ENCODE assay signal across 7 cellular contexts in the genomic region with DNA sequence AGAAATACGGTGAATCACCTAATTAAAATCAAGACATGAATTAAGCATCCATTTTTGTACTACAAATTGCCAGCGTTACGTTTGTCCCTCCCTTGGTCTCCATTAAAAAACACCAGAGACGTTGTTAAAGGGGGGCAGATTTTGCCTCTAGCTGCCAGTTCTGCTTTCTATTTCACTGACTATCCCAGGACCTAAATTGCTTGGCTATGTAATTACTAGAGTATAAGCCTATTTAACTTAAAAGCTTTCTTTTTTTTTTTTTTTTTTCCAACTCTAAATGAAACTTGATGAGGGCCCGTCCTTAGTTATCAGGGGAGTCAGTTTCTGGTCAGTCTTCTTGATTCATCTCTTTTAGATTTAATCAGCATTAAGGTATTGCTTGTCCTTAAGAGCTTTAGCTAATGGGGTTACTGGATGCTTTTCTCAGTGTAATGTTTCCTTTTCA. TPM values are rescaled to one million over a fixed set of nuclear protein-coding genes. Genes with fewer than 3 reads are reported as not detected.
DNase-seq lines count a peak whose midpoint lies in the region; ATAC-seq, FAIRE-seq and TF ChIP-seq lines count a peak whose summit lies in the region.

No MANE protein-coding gene starts in this region.

- TSS peak; percentile 70 for BruUV-seq in K562 (replicated peaks; lab: Mats Ljungman, UMichigan)

- DNase-seq in GM10266 (ENCODE audit: extremely low spot score): peak; percentile 47
- DNase-seq in NB4 (ENCODE audit: low read depth): peak; percentile 67
- no peak for DNase-seq in K562 (ENCODE audit: extremely low read depth in 1 of 4, low spot score in 3 of 4)
- DNase-seq in left lung: no peak
- DNase-seq in H4 (ENCODE audit: low spot score): no peak

- peak overlapping the region; percentile 64 for H2AFZ ChIP-seq in K562 (ENCODE audit: low read depth, low read length)

- peaks cover 9% of the 10 kb centered on the region; the same call in 2 of the 3 replicates for H3K36me3 ChIP-seq in K562 (ENCODE audit: control insufficient read depth, insufficient read depth, low read length)
- peaks cover 0 to 3% of the 10 kb centered on the region in 2 donors for H3K36me3 ChIP-seq in left lung
- no peaks in the 10 kb centered on the region for H3K36me3 ChIP-seq in thymus (ENCODE audit: control insufficient read depth, insufficient read depth)

- H3K4me1 ChIP-seq in K562 (replicated peaks in 1 of 2; ENCODE audit: control insufficient read depth in 2 of 2, insufficient read depth in 2 of 2, low read length in 2 of 2) (peaks cover 17 to 20% of the 10 kb centered on the region in 2 experiments; a peak in 4 of 5 replicates), left lung (peaks cover 18 to 44% of the 10 kb centered on the region in 2 donors), thymus (ENCODE audit: control insufficient read depth, insufficient read depth, low read length) (peaks cover 14% of the 10 kb centered on the region)

- TF ChIP-seq CTCF in GM10266 (IDR thresholded peaks at IDR 0.05; ENCODE audit: control insufficient read depth, insufficient read depth, low read depth, missing control alignments) (no peak), NB4 (IDR thresholded peaks at IDR 0.05; ENCODE audit: low read depth, low read length) (no peak), K562 (IDR thresholded peaks at IDR 0.05 in 2 of 3, conservative IDR thresholded peaks at IDR 0.05 in 1 of 3; ENCODE audit: insufficient read depth in 2 of 3, low read depth in 1 of 3, low read length in 3 of 3) (no peak), left lung (IDR thresholded peaks at IDR 0.05) (no peak)

- intact Hi-C loops in K562 (cut with micrococcal nuclease) (loop anchor here (10.0 kb wide), 1 partner anchor 1355 kb away; the partner anchor contains the start of gene PKN2), left lung (cut with DNase I) (loop anchor here in 1 of 2 donors (10.0 kb wide), 1 partner anchor 625 kb away; no protein-coding TSS in a partner anchor)

- H3K9ac ChIP-seq in K562 (ENCODE audit: insufficient read depth in 1 of 2, low read depth in 2 of 2, low read length in 2 of 2): peak overlapping the region in 1 of 2 experiments; percentile 75; a peak in 3 of 4 replicates

- CTCF ChIA-PET in K562 (lab: Yijun Ruan, JAX; ENCODE audit: low intra/inter-chr PET ratio): no interaction called here

- no peaks in the 10 kb centered on the region; the same call in 1 of the 2 replicates for H4K20me1 ChIP-seq in K562 (replicated peaks; ENCODE audit: control insufficient read depth, insufficient read depth, low read length)

- in situ Hi-C loops in K562 (cut with MboI): no loop called here

- H3K27me3 ChIP-seq in K562 (ENCODE audit: control insufficient read depth in 2 of 2, insufficient read depth in 2 of 2, low read length in 2 of 2) (no peaks in the 10 kb centered on the region), left lung (no peaks in the 10 kb centered on the region), thymus (ENCODE audit: control insufficient read depth, insufficient read depth) (peaks cover 7% of the 10 kb centered on the region)

- FAIRE-seq in K562 (lab: Jason Lieb, UNC): no peak

- H3K79me2 ChIP-seq in K562 (ENCODE audit: control insufficient read depth, insufficient read depth, low read length): peaks cover 32% of the 10 kb centered on the region

- no peak for TF ChIP-seq EP300 in K562 (IDR thresholded peaks at IDR 0.05; ENCODE audit: low read length)

- H3K4me3 ChIP-seq in NB4 (ENCODE audit: low read depth, low read length): peak overlapping the region; percentile 67
- H3K4me3 ChIP-seq in K562: peak overlapping the region; percentile 80
- peak overlapping the region; percentile 73 to 76 for H3K4me3 ChIP-seq in left lung
- peak overlapping the region; percentile 84 for H3K4me3 ChIP-seq in thymus (ENCODE audit: low read length)

- 0% methylated on average over 5 of the region's 5 CpGs for WGBS in K562 (ENCODE audit: insufficient coverage, low coverage, missing lambda C conversion rate)
- 2% methylated on average over 5 of the region's 5 CpGs for WGBS in thymus

- H3K9me3 ChIP-seq in K562 (replicated peaks; ENCODE audit: control insufficient read depth, insufficient read depth, low read depth, low read length) (no peaks in the 10 kb centered on the region), left lung (no peaks in the 10 kb centered on the region), thymus (ENCODE audit: control insufficient read depth) (peaks cover 1% of the 10 kb centered on the region)

- POLR2A ChIA-PET in K562 (lab: Yijun Ruan, JAX): interaction anchor here (0.6 to 2.2 kb wide), 7 partner anchors 12 to 181 kb away, joined by 3 to 13 read pairs (median 3); no protein-coding TSS in a partner anchor

- TF ChIP-seq RAD21 in K562 (CRISPR knock-in tag; conservative IDR thresholded peaks at IDR 0.05 in 1 of 2, IDR thresholded peaks at IDR 0.05 in 1 of 2): no peak

- H3K27ac ChIP-seq in K562 (ENCODE audit: extremely low read depth, low read depth, low read length): peak overlapping the region; percentile 84
- peak overlapping the region; percentile 97 to 98 for H3K27ac ChIP-seq in left lung
- no peak overlapping the region for H3K27ac ChIP-seq in thymus (ENCODE audit: low read depth)

- no peaks in the 10 kb centered on the region for H3K9me1 ChIP-seq in K562 (ENCODE audit: control insufficient read depth, insufficient read depth, low read length)

- TF ChIP-seq POLR2A in NB4 (IDR thresholded peaks at IDR 0.05; ENCODE audit: extremely low read depth, insufficient read length): no peak
- no peak for TF ChIP-seq POLR2A in K562 (conservative IDR thresholded peaks at IDR 0.05)

- ATAC-seq in K562 (no peak), left lung (no peak), GM21526 (IDR thresholded peaks at IDR 0.05; ENCODE audit: low FRiP score, unreplicated experiment) (no peak)

- H3K4me2 ChIP-seq in K562 (ENCODE audit: insufficient read depth, low read length): peak overlapping the region; percentile 79

TF ChIP-seq in K562, 482 proteins besides CTCF, POLR2A, EP300 and RAD21:
- TF ChIP-seq POLR2AphosphoS5 (IDR thresholded peaks at IDR 0.05; ENCODE audit: control insufficient read depth, insufficient read depth, low read depth, low read length): 0 out of 2 replicates have a peak, but pooled peaks have one; percentile 2
- TF ChIP-seq YY1 (IDR thresholded peaks at IDR 0.05; ENCODE audit: borderline replicate concordance in 1 of 3, control insufficient read depth in 1 of 3, extremely low read depth in 1 of 3, insufficient read depth in 3 of 3, insufficient read length in 1 of 3, insufficient replicate concordance in 2 of 3, low read depth in 1 of 3, low read length in 2 of 3): peak in 1 of 3 experiments; percentile 47
- no peak for TF ChIP-seq CAMTA2 (CRISPR knock-in tag; conservative IDR thresholded peaks at IDR 0.05)
- no peak for TF ChIP-seq KAT2B (IDR thresholded peaks at IDR 0.05; ENCODE audit: low read depth, low read length)
- TF ChIP-seq, protein P1, sequence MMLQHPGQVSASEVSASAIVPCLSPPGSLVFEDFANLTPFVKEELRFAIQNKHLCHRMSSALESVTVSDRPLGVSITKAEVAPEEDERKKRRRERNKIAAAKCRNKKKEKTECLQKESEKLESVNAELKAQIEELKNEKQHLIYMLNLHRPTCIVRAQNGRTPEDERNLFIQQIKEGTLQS (IDR thresholded peaks at IDR 0.05): no peak
- TF ChIP-seq, protein P1 (CRISPR knock-in tag; conservative IDR thresholded peaks at IDR 0.05): no peak
- TF ChIP-seq SPI1 (IDR thresholded peaks at IDR 0.05; ENCODE audit: borderline replicate concordance, low read depth, low read length): peak; percentile 42; the same call in 1 of the 2 replicates

RNA-seq across cellular contexts. Expression of gene LMO4, which starts 1.1 kb away (rescaled TPM):
- total RNA-seq in K562 (2011; cell fraction: chromatin; rRNA removed; ENCODE audit: low replicate concordance): 7.3 and 9.3 TPM in 2 replicates
- total RNA-seq in K562 (2011; cell fraction: nucleolus; rRNA removed): 6.3 and 8.3 TPM in 2 replicates
- total RNA-seq in K562 (2011; cell fraction: nucleoplasm; rRNA removed): 7.6 and 10.4 TPM in 2 replicates
- total RNA-seq in K562 (2014; rRNA removed): 12.7 and 13.4 TPM in 2 replicates
- total RNA-seq in K562 (2014; rRNA removed; fragmentation: Illumina TruSeq; extraction: Trizol): 23.3 and 24.3 TPM in 2 replicates
- total RNA-seq in K562 (2015; rRNA removed; fragmentation: Illumina TruSeq; extraction: Trizol): 16.0 and 17.5 TPM in 2 replicates
- 32.0 and 32.9 TPM in 2 replicates for total RNA-seq in K562 (2021)
- 35.3 and 40.4 TPM in 2 replicates for polyA plus RNA-seq in K562 (2011; rRNA removed)
- 30.5 and 34.8 TPM in 2 replicates for polyA plus RNA-seq in K562 (2011; cell fraction: cytosol; rRNA removed)
- 26.9 and 35.6 TPM in 2 replicates for polyA plus RNA-seq in K562 (2011; cell fraction: nucleus; rRNA removed)
- 23.1 and 41.8 TPM in 2 replicates for polyA plus RNA-seq in K562 (2012)
- 24.3 and 33.2 TPM in 2 replicates for polyA plus RNA-seq in K562 (2014; fragmentation: Illumina TruSeq; extraction: Trizol)
- 1 to 10 TPM; 3.1 to 3.5 TPM for polyA plus RNA-seq in K562 (2014; fragmentation: Nextera tagmentation; extraction: Ambion mirVana)
- 22.4 and 23.9 TPM in 2 replicates for polyA plus RNA-seq in K562 (2014; rRNA removed)
- polyA minus RNA-seq in K562 (2011; rRNA and poly(A)+ RNA removed): 17.1 and 18.6 TPM in 2 replicates
- polyA minus RNA-seq in K562 (2011; cell fraction: cytosol; rRNA and poly(A)+ RNA removed): 7.4 and 7.5 TPM in 2 replicates
- polyA minus RNA-seq in K562 (2011; cell fraction: nucleus; rRNA and poly(A)+ RNA removed): 11.7 and 15.9 TPM in 2 replicates
- 10 to 100 TPM; 56.9 to 66.1 TPM for total RNA-seq in left lung
- polyA plus RNA-seq in thymus: 57.0 TPM
- total RNA-seq in H4 (2014; rRNA removed; shearing (Covaris generic)): 28.2 and 33.9 TPM in 2 replicates

Comparison
In these comparisons a context has a peak if more than half of its experiments do, and no peak if none do; other contexts are left out.
1. DNase-seq: peak in GM10266 (single experiment) and NB4 (single experiment); none in K562 (0 of 4), left lung (0 of 2) and H4 (single experiment).
2. Peak in every context shown above with its lines, with median percentiles within 50 percentile points of each other: H3K4me3 ChIP-seq.